Comparison of ENCODE assay signal across 10 cellular contexts in the genomic region with DNA sequence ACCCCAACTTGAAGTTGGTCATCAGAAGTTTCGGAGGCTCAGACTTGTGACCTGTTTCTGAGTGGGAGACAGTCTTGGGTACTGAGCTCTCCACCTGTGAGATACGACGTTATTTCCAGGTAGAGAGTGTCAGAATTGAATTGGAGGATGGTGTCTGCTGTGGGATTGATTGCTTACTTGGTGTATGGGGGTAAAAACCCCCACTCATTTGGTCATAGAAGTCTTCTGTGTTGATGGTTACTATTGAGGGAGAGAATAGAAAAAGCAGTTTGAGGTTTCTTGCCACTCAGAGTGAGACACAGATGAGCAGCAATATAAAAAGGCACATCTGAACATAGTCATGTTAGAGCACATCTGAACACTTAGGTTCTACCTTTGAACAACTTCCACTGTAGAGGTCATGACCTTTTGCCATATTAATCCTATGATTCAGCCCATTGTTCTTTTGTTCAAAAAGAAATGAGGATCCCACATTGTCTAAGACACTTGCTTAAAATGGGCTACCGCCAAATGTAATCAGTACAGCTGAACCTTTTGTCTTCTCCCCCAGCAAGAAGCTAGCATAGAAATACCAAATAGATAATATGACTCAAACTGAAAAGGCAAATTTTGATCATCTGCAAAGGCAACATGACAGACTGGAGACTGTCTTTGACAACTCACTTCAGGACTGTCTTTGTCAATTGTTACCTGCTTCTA.
DNase-seq lines count a peak whose midpoint lies in the region; ATAC-seq and FAIRE-seq lines count a peak whose summit lies in the region.
"Had no signal": no experiment of that assay in that cellular context is flagged by ENCODE, and none has a peak within 500 bp of the region (broad histone marks: within the 10 kb centered on the region; RNA-seq: fewer than 3 reads in every experiment).

No MANE protein-coding gene starts in this region.

- peaks cover 0 to 8% of the 10 kb centered on the region in 2 donors for H3K9me3 Mint-ChIP-seq in activated naive CD4-positive, alpha-beta T cell treated with anti-CD3 and anti-CD28 coated beads, Interleukin-2, amount 50 U/mL, for 72 hours

- no peak for DNase-seq in GM18507 (ENCODE audit: extremely low spot score, insufficient read length, low read depth)
- peak in 1 of 2 donors; percentile 46 for DNase-seq in activated naive CD4-positive, alpha-beta T cell treated with anti-CD3 and anti-CD28 coated beads, Interleukin-2, amount 50 U/mL, for 72 hours (ENCODE audit: low spot score in 2 of 2)
- no peak for DNase-seq in OCI-M1 (lab: John Stamatoyannopoulos, UW)
- no peak for DNase-seq in Right ventricle myocardium superior
- DNase-seq in middle frontal gyrus (ENCODE audit: extremely low spot score, low spot score): no peak
- DNase-seq in HCEC 1CT: no peak
- DNase-seq: amygdala, heart right ventricle had no signal

- H3K27ac Mint-ChIP-seq in activated naive CD4-positive, alpha-beta T cell treated with anti-CD3 and anti-CD28 coated beads, Interleukin-2, amount 50 U/mL, for 72 hours: peak overlapping the region; percentile 95 to 99

- FAIRE-seq in GM18507 (lab: Jason Lieb, UNC): peak; percentile 75

- peaks cover 0 to 30% of the 10 kb centered on the region in 2 donors for H3K36me3 Mint-ChIP-seq in activated naive CD4-positive, alpha-beta T cell treated with anti-CD3 and anti-CD28 coated beads, Interleukin-2, amount 50 U/mL, for 72 hours

- intact Hi-C loops in Right ventricle myocardium superior (cut with DNase I): no loop called here

- ATAC-seq in GM19463 (IDR thresholded peaks at IDR 0.05; ENCODE audit: unreplicated experiment) (peak; percentile 59), HG03097 (IDR thresholded peaks at IDR 0.05; ENCODE audit: low FRiP score, unreplicated experiment) (peak; percentile 51), Right ventricle myocardium superior (ENCODE audit: poor library complexity) (no peak)
- ATAC-seq in activated naive CD4-positive, alpha-beta T cell treated with anti-CD3 and anti-CD28 coated beads, Interleukin-2, amount 50 U/mL, for 72 hours: peak; percentile 62 to 81
